ENCODE assay signal across 1 cellular context in genomic region chr5:176388341-176389113, GRCh38.
TF ChIP-seq lines count a peak whose summit lies in the region.

A gene with protein sequence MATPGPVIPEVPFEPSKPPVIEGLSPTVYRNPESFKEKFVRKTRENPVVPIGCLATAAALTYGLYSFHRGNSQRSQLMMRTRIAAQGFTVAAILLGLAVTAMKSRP (plus strand): TSS chr5:176388751. CDS start chr5:176388820, 69 bp downstream.
Gene NOP16 (minus strand): TSS chr5:176388598. CDS start chr5:176388539, 59 bp downstream.

TF ChIP-seq in K562, 482 proteins besides CTCF, POLR2A, EP300 and RAD21 (continued from another document and continues in another):
- TF ChIP-seq NFE2 (IDR thresholded peaks at IDR 0.05; ENCODE audit: low read depth) (0 out of 2 replicates have a peak, but pooled peaks have one; percentile 1), MED1 (CRISPR knock-in tag; IDR thresholded peaks at IDR 0.05; ENCODE audit: borderline replicate concordance) (no peak), ZC3H11A (IDR thresholded peaks at IDR 0.05; ENCODE audit: low read depth, low read length) (peak; percentile 77; the same call in 1 of the 2 replicates), NFIC (IDR thresholded peaks at IDR 0.05) (peak; percentile 68), ZNF76 (CRISPR knock-in tag; IDR thresholded peaks at IDR 0.05; ENCODE audit: borderline replicate concordance) (no peak; the same call in 1 of the 2 replicates), PTBP1 (IDR thresholded peaks at IDR 0.05; ENCODE audit: low read depth, low read length) (no peak), ILK (tag; IDR thresholded peaks at IDR 0.05; ENCODE audit: borderline replicate concordance, low read depth) (no peak), MXI1 (IDR thresholded peaks at IDR 0.05; ENCODE audit: low read depth, low read length) (peak; percentile 98), ZNF354B (CRISPR knock-in tag; IDR thresholded peaks at IDR 0.05) (no peak), ZNF764 (CRISPR knock-in tag; IDR thresholded peaks at IDR 0.05; ENCODE audit: low read depth) (no peak), TRIM28 (IDR thresholded peaks at IDR 0.05) (peak; percentile 68; the same call in 1 of the 2 replicates), HDAC1 (IDR thresholded peaks at IDR 0.05) (peak; percentile 70 to 100; a peak in 3 of 4 replicates), FUS (optimal IDR thresholded peaks at IDR 0.05; ENCODE audit: low read depth, low read length) (no peak), HLTF (IDR thresholded peaks at IDR 0.05) (peak; percentile 93), ATF7 (IDR thresholded peaks at IDR 0.05) (peak; percentile 83), ELF1 (tag; IDR thresholded peaks at IDR 0.05) (peak; percentile 93), ZKSCAN3 (CRISPR knock-in tag; IDR thresholded peaks at IDR 0.05) (no peak), ZFP1 (CRISPR knock-in tag; IDR thresholded peaks at IDR 0.05) (no peak), ZNF41 (CRISPR knock-in tag; conservative IDR thresholded peaks at IDR 0.05) (no peak), MAZ (CRISPR knock-in tag; conservative IDR thresholded peaks at IDR 0.05 in 1 of 2, IDR thresholded peaks at IDR 0.05 in 1 of 2) (peak; percentile 93), ILF3 (IDR thresholded peaks at IDR 0.05; ENCODE audit: borderline replicate concordance) (no peak), BRD9 (IDR thresholded peaks at IDR 0.05; ENCODE audit: low read depth, partially characterized antibody) (peak; percentile 54), FOXA1 (IDR thresholded peaks at IDR 0.05; ENCODE audit: borderline replicate concordance) (no peak), DMBX1 (CRISPR knock-in tag; IDR thresholded peaks at IDR 0.05; ENCODE audit: borderline replicate concordance) (0 out of 2 replicates have a peak, but pooled peaks have one; percentile 34), GABPA (tag; conservative IDR thresholded peaks at IDR 0.05; ENCODE audit: low read depth) (peak; percentile 98), ZNF232 (CRISPR knock-in tag; IDR thresholded peaks at IDR 0.05) (0 out of 2 replicates have a peak, but pooled peaks have one; percentile 6), SMC3 (conservative IDR thresholded peaks at IDR 0.05; ENCODE audit: insufficient read depth, low read depth, low read length) (0 out of 2 replicates have a peak, but pooled peaks have one; percentile 7), TCF7L2 (IDR thresholded peaks at IDR 0.05; ENCODE audit: low read depth, low read length) (no peak), KDM4B (IDR thresholded peaks at IDR 0.05; ENCODE audit: borderline replicate concordance in 2 of 2, low read depth in 1 of 2) (peak in 1 of 2 experiments; percentile 83; a peak in 1 of 4 replicates), AFF4 (CRISPR knock-in tag; IDR thresholded peaks at IDR 0.05) (peak; percentile 92), TFAM (CRISPR knock-in tag; conservative IDR thresholded peaks at IDR 0.05) (no peak), RFX1 (IDR thresholded peaks at IDR 0.05) (no peak), EP400 (IDR thresholded peaks at IDR 0.05) (peak; percentile 99), ZFPM2 (CRISPR knock-in tag; IDR thresholded peaks at IDR 0.05) (no peak; the same call in 1 of the 2 replicates), RFX7 (CRISPR knock-in tag; IDR thresholded peaks at IDR 0.05) (no peak), IRF2 (CRISPR knock-in tag; IDR thresholded peaks at IDR 0.05) (no peak), ZNF75A (CRISPR knock-in tag; IDR thresholded peaks at IDR 0.05) (no peak), DDX20 (tag; IDR thresholded peaks at IDR 0.05; ENCODE audit: low read depth) (no peak), SIRT6 (IDR thresholded peaks at IDR 0.05; ENCODE audit: low read depth, low read length) (no peak), EHMT2 (IDR thresholded peaks at IDR 0.05) (no peak), HNRNPLL (IDR thresholded peaks at IDR 0.05; ENCODE audit: low read depth, low read length, poor library complexity, severe bottlenecking) (no peak), ETV6 (IDR thresholded peaks at IDR 0.05; ENCODE audit: borderline replicate concordance in 1 of 2, low read depth in 2 of 2, low read length in 1 of 2) (no peak), ETV6 (CRISPR knock-in tag; IDR thresholded peaks at IDR 0.05; ENCODE audit: borderline replicate concordance) (no peak), HNRNPUL1 (IDR thresholded peaks at IDR 0.05; ENCODE audit: low read length) (no peak), POLR3G (IDR thresholded peaks at IDR 0.05; ENCODE audit: extremely low read depth, insufficient read length, insufficient replicate concordance) (no peak), POLR2H (tag; IDR thresholded peaks at IDR 0.05; ENCODE audit: low read depth) (peak; percentile 93), HINFP (tag; conservative IDR thresholded peaks at IDR 0.05; ENCODE audit: low read depth) (no peak)
- TF ChIP-seq, protein P1, sequence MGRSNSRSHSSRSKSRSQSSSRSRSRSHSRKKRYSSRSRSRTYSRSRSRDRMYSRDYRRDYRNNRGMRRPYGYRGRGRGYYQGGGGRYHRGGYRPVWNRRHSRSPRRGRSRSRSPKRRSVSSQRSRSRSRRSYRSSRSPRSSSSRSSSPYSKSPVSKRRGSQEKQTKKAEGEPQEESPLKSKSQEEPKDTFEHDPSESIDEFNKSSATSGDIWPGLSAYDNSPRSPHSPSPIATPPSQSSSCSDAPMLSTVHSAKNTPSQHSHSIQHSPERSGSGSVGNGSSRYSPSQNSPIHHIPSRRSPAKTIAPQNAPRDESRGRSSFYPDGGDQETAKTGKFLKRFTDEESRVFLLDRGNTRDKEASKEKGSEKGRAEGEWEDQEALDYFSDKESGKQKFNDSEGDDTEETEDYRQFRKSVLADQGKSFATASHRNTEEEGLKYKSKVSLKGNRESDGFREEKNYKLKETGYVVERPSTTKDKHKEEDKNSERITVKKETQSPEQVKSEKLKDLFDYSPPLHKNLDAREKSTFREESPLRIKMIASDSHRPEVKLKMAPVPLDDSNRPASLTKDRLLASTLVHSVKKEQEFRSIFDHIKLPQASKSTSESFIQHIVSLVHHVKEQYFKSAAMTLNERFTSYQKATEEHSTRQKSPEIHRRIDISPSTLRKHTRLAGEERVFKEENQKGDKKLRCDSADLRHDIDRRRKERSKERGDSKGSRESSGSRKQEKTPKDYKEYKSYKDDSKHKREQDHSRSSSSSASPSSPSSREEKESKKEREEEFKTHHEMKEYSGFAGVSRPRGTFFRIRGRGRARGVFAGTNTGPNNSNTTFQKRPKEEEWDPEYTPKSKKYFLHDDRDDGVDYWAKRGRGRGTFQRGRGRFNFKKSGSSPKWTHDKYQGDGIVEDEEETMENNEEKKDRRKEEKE (IDR thresholded peaks at IDR 0.05; ENCODE audit: borderline replicate concordance in 1 of 2, control insufficient read depth in 1 of 2, low read depth in 2 of 2, low read length in 1 of 2): peak in 1 of 2 experiments; percentile 96; a peak in 2 of 4 replicates
- TF ChIP-seq, protein P2, sequence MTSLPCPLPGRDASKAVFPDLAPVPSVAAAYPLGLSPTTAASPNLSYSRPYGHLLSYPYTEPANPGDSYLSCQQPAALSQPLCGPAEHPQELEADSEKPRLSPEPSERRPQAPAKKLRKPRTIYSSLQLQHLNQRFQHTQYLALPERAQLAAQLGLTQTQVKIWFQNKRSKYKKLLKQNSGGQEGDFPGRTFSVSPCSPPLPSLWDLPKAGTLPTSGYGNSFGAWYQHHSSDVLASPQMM (CRISPR knock-in tag; IDR thresholded peaks at IDR 0.05): no peak
- TF ChIP-seq, protein P3, sequence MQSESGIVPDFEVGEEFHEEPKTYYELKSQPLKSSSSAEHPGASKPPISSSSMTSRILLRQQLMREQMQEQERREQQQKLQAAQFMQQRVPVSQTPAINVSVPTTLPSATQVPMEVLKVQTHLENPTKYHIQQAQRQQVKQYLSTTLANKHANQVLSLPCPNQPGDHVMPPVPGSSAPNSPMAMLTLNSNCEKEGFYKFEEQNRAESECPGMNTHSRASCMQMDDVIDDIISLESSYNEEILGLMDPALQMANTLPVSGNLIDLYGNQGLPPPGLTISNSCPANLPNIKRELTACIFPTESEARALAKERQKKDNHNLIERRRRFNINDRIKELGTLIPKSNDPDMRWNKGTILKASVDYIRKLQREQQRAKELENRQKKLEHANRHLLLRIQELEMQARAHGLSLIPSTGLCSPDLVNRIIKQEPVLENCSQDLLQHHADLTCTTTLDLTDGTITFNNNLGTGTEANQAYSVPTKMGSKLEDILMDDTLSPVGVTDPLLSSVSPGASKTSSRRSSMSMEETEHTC (IDR thresholded peaks at IDR 0.05): no peak
- TF ChIP-seq, protein P4, sequence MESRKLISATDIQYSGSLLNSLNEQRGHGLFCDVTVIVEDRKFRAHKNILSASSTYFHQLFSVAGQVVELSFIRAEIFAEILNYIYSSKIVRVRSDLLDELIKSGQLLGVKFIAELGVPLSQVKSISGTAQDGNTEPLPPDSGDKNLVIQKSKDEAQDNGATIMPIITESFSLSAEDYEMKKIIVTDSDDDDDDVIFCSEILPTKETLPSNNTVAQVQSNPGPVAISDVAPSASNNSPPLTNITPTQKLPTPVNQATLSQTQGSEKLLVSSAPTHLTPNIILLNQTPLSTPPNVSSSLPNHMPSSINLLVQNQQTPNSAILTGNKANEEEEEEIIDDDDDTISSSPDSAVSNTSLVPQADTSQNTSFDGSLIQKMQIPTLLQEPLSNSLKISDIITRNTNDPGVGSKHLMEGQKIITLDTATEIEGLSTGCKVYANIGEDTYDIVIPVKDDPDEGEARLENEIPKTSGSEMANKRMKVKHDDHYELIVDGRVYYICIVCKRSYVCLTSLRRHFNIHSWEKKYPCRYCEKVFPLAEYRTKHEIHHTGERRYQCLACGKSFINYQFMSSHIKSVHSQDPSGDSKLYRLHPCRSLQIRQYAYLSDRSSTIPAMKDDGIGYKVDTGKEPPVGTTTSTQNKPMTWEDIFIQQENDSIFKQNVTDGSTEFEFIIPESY (CRISPR knock-in tag; IDR thresholded peaks at IDR 0.05): no peak; the same call in 1 of the 2 replicates
- TF ChIP-seq, protein P5, sequence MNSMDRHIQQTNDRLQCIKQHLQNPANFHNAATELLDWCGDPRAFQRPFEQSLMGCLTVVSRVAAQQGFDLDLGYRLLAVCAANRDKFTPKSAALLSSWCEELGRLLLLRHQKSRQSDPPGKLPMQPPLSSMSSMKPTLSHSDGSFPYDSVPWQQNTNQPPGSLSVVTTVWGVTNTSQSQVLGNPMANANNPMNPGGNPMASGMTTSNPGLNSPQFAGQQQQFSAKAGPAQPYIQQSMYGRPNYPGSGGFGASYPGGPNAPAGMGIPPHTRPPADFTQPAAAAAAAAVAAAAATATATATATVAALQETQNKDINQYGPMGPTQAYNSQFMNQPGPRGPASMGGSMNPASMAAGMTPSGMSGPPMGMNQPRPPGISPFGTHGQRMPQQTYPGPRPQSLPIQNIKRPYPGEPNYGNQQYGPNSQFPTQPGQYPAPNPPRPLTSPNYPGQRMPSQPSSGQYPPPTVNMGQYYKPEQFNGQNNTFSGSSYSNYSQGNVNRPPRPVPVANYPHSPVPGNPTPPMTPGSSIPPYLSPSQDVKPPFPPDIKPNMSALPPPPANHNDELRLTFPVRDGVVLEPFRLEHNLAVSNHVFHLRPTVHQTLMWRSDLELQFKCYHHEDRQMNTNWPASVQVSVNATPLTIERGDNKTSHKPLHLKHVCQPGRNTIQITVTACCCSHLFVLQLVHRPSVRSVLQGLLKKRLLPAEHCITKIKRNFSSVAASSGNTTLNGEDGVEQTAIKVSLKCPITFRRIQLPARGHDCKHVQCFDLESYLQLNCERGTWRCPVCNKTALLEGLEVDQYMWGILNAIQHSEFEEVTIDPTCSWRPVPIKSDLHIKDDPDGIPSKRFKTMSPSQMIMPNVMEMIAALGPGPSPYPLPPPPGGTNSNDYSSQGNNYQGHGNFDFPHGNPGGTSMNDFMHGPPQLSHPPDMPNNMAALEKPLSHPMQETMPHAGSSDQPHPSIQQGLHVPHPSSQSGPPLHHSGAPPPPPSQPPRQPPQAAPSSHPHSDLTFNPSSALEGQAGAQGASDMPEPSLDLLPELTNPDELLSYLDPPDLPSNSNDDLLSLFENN (IDR thresholded peaks at IDR 0.05; ENCODE audit: low read depth in 2 of 2, low read length in 2 of 2): no peak; a peak in 1 of 4 replicates
- TF ChIP-seq, protein P6, sequence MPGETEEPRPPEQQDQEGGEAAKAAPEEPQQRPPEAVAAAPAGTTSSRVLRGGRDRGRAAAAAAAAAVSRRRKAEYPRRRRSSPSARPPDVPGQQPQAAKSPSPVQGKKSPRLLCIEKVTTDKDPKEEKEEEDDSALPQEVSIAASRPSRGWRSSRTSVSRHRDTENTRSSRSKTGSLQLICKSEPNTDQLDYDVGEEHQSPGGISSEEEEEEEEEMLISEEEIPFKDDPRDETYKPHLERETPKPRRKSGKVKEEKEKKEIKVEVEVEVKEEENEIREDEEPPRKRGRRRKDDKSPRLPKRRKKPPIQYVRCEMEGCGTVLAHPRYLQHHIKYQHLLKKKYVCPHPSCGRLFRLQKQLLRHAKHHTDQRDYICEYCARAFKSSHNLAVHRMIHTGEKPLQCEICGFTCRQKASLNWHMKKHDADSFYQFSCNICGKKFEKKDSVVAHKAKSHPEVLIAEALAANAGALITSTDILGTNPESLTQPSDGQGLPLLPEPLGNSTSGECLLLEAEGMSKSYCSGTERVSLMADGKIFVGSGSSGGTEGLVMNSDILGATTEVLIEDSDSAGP (CRISPR knock-in tag; IDR thresholded peaks at IDR 0.05): no peak
